1 cellular context compared by ENCODE assay signal in genomic region chr5:40801771-40802562, GRCh38.
TF ChIP-seq lines count a peak whose summit lies in the region.

No MANE protein-coding gene starts in this region.

TF ChIP-seq in K562, 482 proteins besides CTCF, POLR2A, EP300 and RAD21 (continued from another document and continues in another):
- TF ChIP-seq SREBF1 (IDR thresholded peaks at IDR 0.05; ENCODE audit: borderline replicate concordance, low read depth, low read length) (no peak), SREBF2 (CRISPR knock-in tag; IDR thresholded peaks at IDR 0.05) (no peak), SAFB2 (IDR thresholded peaks at IDR 0.05; ENCODE audit: borderline replicate concordance, low read depth, low read length, severe bottlenecking) (no peak), ETS1 (conservative IDR thresholded peaks at IDR 0.05; ENCODE audit: control insufficient read depth, low read depth, low read length) (no peak), HNRNPK (IDR thresholded peaks at IDR 0.05; ENCODE audit: low read depth, low read length, poor library complexity, severe bottlenecking) (no peak), TSHZ1 (CRISPR knock-in tag; IDR thresholded peaks at IDR 0.05) (0 out of 2 replicates have a peak, but pooled peaks have one; percentile 4), SRSF1 (IDR thresholded peaks at IDR 0.05; ENCODE audit: low read depth, low read length) (no peak), ZKSCAN1 (IDR thresholded peaks at IDR 0.05; ENCODE audit: low read depth, low read length) (peak; percentile 36; the same call in 1 of the 2 replicates), RFX5 (IDR thresholded peaks at IDR 0.05; ENCODE audit: low read depth, low read length) (no peak), CREBBP (IDR thresholded peaks at IDR 0.05; ENCODE audit: low read depth, low read length) (no peak), ZZZ3 (IDR thresholded peaks at IDR 0.05) (no peak), PYGO2 (tag; IDR thresholded peaks at IDR 0.05) (no peak), UBTF (IDR thresholded peaks at IDR 0.05; ENCODE audit: borderline replicate concordance in 1 of 2, low read depth in 2 of 2, low read length in 2 of 2) (0 out of 4 replicates have a peak, but pooled peaks of 1 of the 2 experiments have one; percentile 24), SMARCA4 (IDR thresholded peaks at IDR 0.05) (peak; percentile 96), ZNF668 (CRISPR knock-in tag; IDR thresholded peaks at IDR 0.05) (no peak), NCOA2 (IDR thresholded peaks at IDR 0.05; ENCODE audit: partially characterized antibody in 2 of 2) (peak; percentile 57 to 73), ZNF133 (CRISPR knock-in tag; IDR thresholded peaks at IDR 0.05) (no peak), ZNF12 (CRISPR knock-in tag; IDR thresholded peaks at IDR 0.05) (no peak), NEUROD1 (IDR thresholded peaks at IDR 0.05; ENCODE audit: borderline replicate concordance, low read depth, low read length, partially characterized antibody) (peak; percentile 65), NFE2L1 (tag; IDR thresholded peaks at IDR 0.05; ENCODE audit: borderline replicate concordance, low read depth) (peak; percentile 23; the same call in 1 of the 2 replicates), TARDBP (IDR thresholded peaks at IDR 0.05) (peak; percentile 79; the same call in 1 of the 2 replicates), ID3 (CRISPR knock-in tag; IDR thresholded peaks at IDR 0.05) (no peak), ID3 (tag; IDR thresholded peaks at IDR 0.05) (no peak), SP1 (CRISPR knock-in tag; IDR thresholded peaks at IDR 0.05) (0 out of 2 replicates have a peak, but pooled peaks have one; percentile 37), TAF7 (tag; IDR thresholded peaks at IDR 0.05) (no peak; the same call in 1 of the 2 replicates), GATAD2A (IDR thresholded peaks at IDR 0.05) (peak; percentile 90), SP2 (IDR thresholded peaks at IDR 0.05; ENCODE audit: extremely low read depth, low read depth, low read length, poor library complexity, severe bottlenecking) (no peak), PBX2 (CRISPR knock-in tag; IDR thresholded peaks at IDR 0.05; ENCODE audit: low read depth) (no peak), PBX2 (tag; conservative IDR thresholded peaks at IDR 0.05; ENCODE audit: low read depth) (no peak)
- TF ChIP-seq, protein P1, sequence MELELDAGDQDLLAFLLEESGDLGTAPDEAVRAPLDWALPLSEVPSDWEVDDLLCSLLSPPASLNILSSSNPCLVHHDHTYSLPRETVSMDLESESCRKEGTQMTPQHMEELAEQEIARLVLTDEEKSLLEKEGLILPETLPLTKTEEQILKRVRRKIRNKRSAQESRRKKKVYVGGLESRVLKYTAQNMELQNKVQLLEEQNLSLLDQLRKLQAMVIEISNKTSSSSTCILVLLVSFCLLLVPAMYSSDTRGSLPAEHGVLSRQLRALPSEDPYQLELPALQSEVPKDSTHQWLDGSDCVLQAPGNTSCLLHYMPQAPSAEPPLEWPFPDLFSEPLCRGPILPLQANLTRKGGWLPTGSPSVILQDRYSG (tag; conservative IDR thresholded peaks at IDR 0.05; ENCODE audit: low read depth), result peak; percentile 84
- TF ChIP-seq, protein P2, sequence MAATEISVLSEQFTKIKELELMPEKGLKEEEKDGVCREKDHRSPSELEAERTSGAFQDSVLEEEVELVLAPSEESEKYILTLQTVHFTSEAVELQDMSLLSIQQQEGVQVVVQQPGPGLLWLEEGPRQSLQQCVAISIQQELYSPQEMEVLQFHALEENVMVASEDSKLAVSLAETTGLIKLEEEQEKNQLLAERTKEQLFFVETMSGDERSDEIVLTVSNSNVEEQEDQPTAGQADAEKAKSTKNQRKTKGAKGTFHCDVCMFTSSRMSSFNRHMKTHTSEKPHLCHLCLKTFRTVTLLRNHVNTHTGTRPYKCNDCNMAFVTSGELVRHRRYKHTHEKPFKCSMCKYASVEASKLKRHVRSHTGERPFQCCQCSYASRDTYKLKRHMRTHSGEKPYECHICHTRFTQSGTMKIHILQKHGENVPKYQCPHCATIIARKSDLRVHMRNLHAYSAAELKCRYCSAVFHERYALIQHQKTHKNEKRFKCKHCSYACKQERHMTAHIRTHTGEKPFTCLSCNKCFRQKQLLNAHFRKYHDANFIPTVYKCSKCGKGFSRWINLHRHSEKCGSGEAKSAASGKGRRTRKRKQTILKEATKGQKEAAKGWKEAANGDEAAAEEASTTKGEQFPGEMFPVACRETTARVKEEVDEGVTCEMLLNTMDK (IDR thresholded peaks at IDR 0.05; ENCODE audit: borderline replicate concordance, insufficient read depth, low read depth, low read length, poor library complexity, severe bottlenecking), result no peak
- TF ChIP-seq, protein P3, sequence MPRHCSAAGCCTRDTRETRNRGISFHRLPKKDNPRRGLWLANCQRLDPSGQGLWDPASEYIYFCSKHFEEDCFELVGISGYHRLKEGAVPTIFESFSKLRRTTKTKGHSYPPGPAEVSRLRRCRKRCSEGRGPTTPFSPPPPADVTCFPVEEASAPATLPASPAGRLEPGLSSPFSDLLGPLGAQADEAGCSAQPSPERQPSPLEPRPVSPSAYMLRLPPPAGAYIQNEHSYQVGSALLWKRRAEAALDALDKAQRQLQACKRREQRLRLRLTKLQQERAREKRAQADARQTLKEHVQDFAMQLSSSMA (CRISPR knock-in tag; IDR thresholded peaks at IDR 0.05), result no peak
- TF ChIP-seq, protein P4, sequence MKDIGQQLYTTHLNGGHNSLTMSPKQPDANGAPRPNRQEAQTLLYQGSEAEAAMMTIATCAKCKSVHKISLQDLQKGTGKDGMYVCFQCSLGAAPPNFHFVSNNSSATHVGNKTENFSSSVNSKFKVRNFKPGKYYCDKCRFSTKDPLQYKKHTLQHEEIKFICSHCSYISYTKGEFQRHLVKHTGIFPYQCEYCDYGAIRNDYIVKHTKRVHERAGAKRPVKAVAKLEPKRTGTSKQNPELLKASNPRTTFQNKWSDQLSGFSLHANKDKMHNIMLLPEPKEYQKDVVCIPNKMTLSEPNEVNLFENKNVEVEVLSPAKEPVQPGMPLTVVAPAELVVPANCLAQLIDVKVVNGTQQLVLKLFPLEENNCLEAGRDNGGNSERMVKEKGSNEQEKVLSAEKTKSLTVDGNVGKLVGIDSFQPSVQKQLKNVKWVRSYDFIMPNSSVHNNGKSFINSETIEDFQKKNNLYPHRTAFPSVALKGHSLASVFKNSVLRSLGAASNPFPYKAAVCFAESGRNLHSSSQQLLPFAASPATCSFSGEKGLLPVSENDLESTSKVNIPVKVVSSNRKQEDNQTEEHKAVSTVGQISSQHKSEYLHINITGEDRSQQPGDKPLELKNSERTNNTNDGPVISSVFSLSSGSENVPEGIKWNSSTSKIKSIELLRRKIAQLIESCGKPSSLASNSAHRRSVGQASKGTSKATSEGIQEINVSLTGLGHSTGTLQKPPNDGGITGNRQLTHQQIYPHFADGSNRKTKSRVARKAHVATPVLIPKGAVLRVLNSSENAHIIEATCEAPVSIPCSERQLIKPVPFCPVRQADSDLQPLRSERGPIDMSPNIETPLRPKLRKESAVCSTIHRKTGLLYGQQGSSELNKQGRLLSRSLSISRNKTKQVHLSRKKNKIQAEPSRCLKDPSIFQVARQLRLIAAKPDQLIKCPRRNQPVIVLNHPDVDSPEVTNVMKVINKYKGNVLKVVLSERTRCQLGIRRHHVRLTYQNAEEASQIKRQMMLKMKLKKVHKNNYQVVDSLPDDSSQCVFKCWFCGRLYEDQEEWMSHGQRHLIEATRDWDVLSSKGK (CRISPR knock-in tag; IDR thresholded peaks at IDR 0.05), result no peak
